In genomic region chr1:212987702-212988322, GRCh38 we compare ENCODE assay signal across 21 cellular contexts. TPM values are rescaled to one million over a fixed set of nuclear protein-coding genes. Genes with fewer than 3 reads are reported as not detected.
DNase-seq lines count a peak whose midpoint lies in the region; ATAC-seq, FAIRE-seq and TF ChIP-seq lines count a peak whose summit lies in the region.
"Had no signal": no experiment of that assay in that cellular context is flagged by ENCODE, and none has a peak within 500 bp of the region (broad histone marks: within the 10 kb centered on the region; RNA-seq: fewer than 3 reads in every experiment).

No MANE protein-coding gene starts in this region.

- H3K4me1 ChIP-seq in heart left ventricle: peaks cover 0 to 6% (median 0%) of the 10 kb centered on the region in 12 donors
- H3K4me1 ChIP-seq: right lobe of liver had no signal

- no peak overlapping the region for H3K27ac ChIP-seq in heart left ventricle
- H3K27ac ChIP-seq: cardiac muscle cell, right lobe of liver had no signal

- FAIRE-seq in GM12892 (lab: Jason Lieb, UNC): peak; percentile 60
- no peak for FAIRE-seq in frontal cortex (lab: Jason Lieb, UNC)

- peak overlapping the region; percentile 67 for H3K27ac Mint-ChIP-seq in WTC11
- H3K27ac Mint-ChIP-seq: activated naive CD4-positive, alpha-beta T cell treated with anti-CD3 and anti-CD28 coated beads for 36 hours; CD14-positive monocyte; memory B cell had no signal

- H3K36me3 Mint-ChIP-seq in WTC11: peaks cover 87% of the 10 kb centered on the region

- H3K4me3 ChIP-seq in heart left ventricle: no peak overlapping the region
- H3K4me3 ChIP-seq: cardiac muscle cell, right lobe of liver had no signal

- H3K9me3 ChIP-seq in heart left ventricle: no peaks in the 10 kb centered on the region
- H3K9me3 ChIP-seq: right lobe of liver had no signal

- no peaks in the 10 kb centered on the region for H3K27me3 Mint-ChIP-seq in WTC11 (ENCODE audit: low read depth)
- H3K27me3 Mint-ChIP-seq: memory B cell had no signal

- ATAC-seq in WTC11 (no peak), esophagus mucosa (peak; percentile 22), heart left ventricle (no peak), left colon (no peak)
- ATAC-seq: right lobe of liver had no signal

- 75 to 84% (median 78%) methylated on average over 6 of the region's 6 CpGs for WGBS in heart left ventricle, 4 donors

- no peak for TF ChIP-seq CTCF in WTC11 (IDR thresholded peaks at IDR 0.05)
- no peak for TF ChIP-seq CTCF in heart left ventricle (IDR thresholded peaks at IDR 0.05)

- POLR2A ChIA-PET in WTC11 (lab: Charles Lee): no interaction called here

- intact Hi-C loops in heart left ventricle (cut with DNase I): no loop called here
- intact Hi-C loops in left colon (cut with DNase I, micrococcal nuclease): loop anchor here in 1 of 2 donors (10.0 kb wide), 1 partner anchor 173 kb away; no protein-coding TSS in a partner anchor

- peaks cover 0 to 41% (median 16%) of the 10 kb centered on the region in 9 donors for H3K36me3 ChIP-seq in heart left ventricle

- no peak for DNase-seq in GM12892 (ENCODE audit: insufficient read length)
- DNase-seq in WTC11 (ENCODE audit: low spot score): no peak
- DNase-seq in renal cortical epithelial cell (ENCODE audit: low read depth): peak; percentile 57
- DNase-seq in frontal cortex (ENCODE audit: low spot score in 2 of 2): no peak
- no peak for DNase-seq in heart left ventricle
- no peak for DNase-seq in left colon
- DNase-seq: activated CD4-positive, alpha-beta T cell treated with anti-CD3 and anti-CD28 coated beads for 4 hours; activated CD8-positive, alpha-beta memory T cell treated with anti-CD3 and anti-CD28 coated beads, Interleukin-2, amount 50 U/mL, for 4 hours; activated naive CD4-positive, alpha-beta T cell treated with anti-CD3 and anti-CD28 coated beads for 36 hours; DND-41; effector CD4-positive, alpha-beta T cell; Kasumi-1; NCI-H1694 treated with DMSO at 0.1 percent for 48 hours; right lobe of liver; SHP77; T-helper 2 cell had no signal

- peaks cover 41% of the 10 kb centered on the region for H3K4me1 Mint-ChIP-seq in WTC11
- H3K4me1 Mint-ChIP-seq: CD14-positive monocyte, memory B cell, neural crest cell had no signal

- H3K27me3 ChIP-seq in heart left ventricle: no peaks in the 10 kb centered on the region
- H3K27me3 ChIP-seq: cardiac muscle cell, right lobe of liver had no signal

- no peak for TF ChIP-seq POLR2A in GM12892 (IDR thresholded peaks at IDR 0.05; ENCODE audit: low read depth, low read length)
- no peak for TF ChIP-seq POLR2A in heart left ventricle (IDR thresholded peaks at IDR 0.05)

- no peaks in the 10 kb centered on the region for H3K9me3 Mint-ChIP-seq in WTC11
- H3K9me3 Mint-ChIP-seq: activated naive CD4-positive, alpha-beta T cell treated with anti-CD3 and anti-CD28 coated beads for 36 hours; CD14-positive monocyte; memory B cell; neural crest cell had no signal

- no peak overlapping the region for H3K4me3 Mint-ChIP-seq in WTC11
- H3K4me3 Mint-ChIP-seq: activated naive CD4-positive, alpha-beta T cell treated with anti-CD3 and anti-CD28 coated beads for 36 hours; CD14-positive monocyte; memory B cell; neural crest cell had no signal

- CTCF ChIA-PET in WTC11 (lab: Charles Lee): no interaction called here

TF ChIP-seq in WTC11, 78 proteins besides CTCF, POLR2A, EP300 and RAD21:
- no peak for TF ChIP-seq ZNF512 (CRISPR knock-in tag; IDR thresholded peaks at IDR 0.05; ENCODE audit: borderline replicate concordance)
- no peak for TF ChIP-seq CREM (CRISPR knock-in tag; IDR thresholded peaks at IDR 0.05)
- TF ChIP-seq ZBTB43 (CRISPR knock-in tag; IDR thresholded peaks at IDR 0.05): no peak
- no peak for TF ChIP-seq ZNF423 (CRISPR knock-in tag; IDR thresholded peaks at IDR 0.05)
- TF ChIP-seq ZNF416 (CRISPR knock-in tag; IDR thresholded peaks at IDR 0.05): no peak
- TF ChIP-seq TP53 (CRISPR knock-in tag; IDR thresholded peaks at IDR 0.05): no peak
- TF ChIP-seq USF1 (CRISPR knock-in tag; IDR thresholded peaks at IDR 0.05): no peak
- no peak for TF ChIP-seq RORB (CRISPR knock-in tag; IDR thresholded peaks at IDR 0.05)
- no peak for TF ChIP-seq ZNF671 (CRISPR knock-in tag; IDR thresholded peaks at IDR 0.05)
- no peak for TF ChIP-seq ETV6 (CRISPR knock-in tag; IDR thresholded peaks at IDR 0.05)
- TF ChIP-seq E2F5 (CRISPR knock-in tag; IDR thresholded peaks at IDR 0.05): no peak
TF ChIP-seq in WTC11: peak in this region for 0.

RNA-seq across cellular contexts. Expression of gene ANGEL2, which starts 27.9 kb away (rescaled TPM):
- polyA plus RNA-seq in GM12892 (2012; ENCODE audit: missing spikeins): 27.5 TPM
- 38.6 to 41.7 TPM (median 40.2 TPM) in 3 replicates for total RNA-seq in WTC11 (2021)
- 16.0 TPM for total RNA-seq in esophagus mucosa
- 43.7 and 44.3 TPM in 2 replicates for total RNA-seq in renal cortical epithelial cell
- total RNA-seq in frontal cortex: 79.1 TPM
- 10 to 100 TPM; 10.8 to 26.6 (median 15.4) TPM for total RNA-seq in heart left ventricle
- polyA plus RNA-seq in heart left ventricle: 10 to 100 TPM in 1 of 2 donors, 1 to 10 TPM in 1; 9.2 to 10.6 TPM
- total RNA-seq in left colon: 10 to 100 TPM; 22.3 to 24.4 TPM

RNA-seq across cellular contexts. Expression of gene VASH2, which starts 37.5 kb away (rescaled TPM):
- 35.6 TPM for polyA plus RNA-seq in GM12892 (2012; ENCODE audit: missing spikeins)
- total RNA-seq in WTC11 (2021) (251 to 303 TPM (median 254 TPM) in 3 replicates), esophagus mucosa (0.36 TPM), renal cortical epithelial cell (0.35 TPM in 1 of 2 replicates, not detected in the other), frontal cortex (28.1 TPM), heart left ventricle (1 to 10 TPM in 1 of 9 donors, under 1 TPM in 7, not detected in 1; 0.20 to 2.6 (median 0.63) TPM), left colon (under 1 TPM; 0.59 to 0.76 TPM)
- under 1 TPM; 0.19 to 0.51 TPM for polyA plus RNA-seq in heart left ventricle
- polyA plus RNA-seq: CD14-positive monocyte had no signal
